ENCODE assay signal across 9 cellular contexts in genomic region chr13:77345150-77345780, GRCh38. TPM values are rescaled to one million over a fixed set of nuclear protein-coding genes. Genes with fewer than 3 reads are reported as not detected.
DNase-seq lines count a peak whose midpoint lies in the region; ATAC-seq, FAIRE-seq and TF ChIP-seq lines count a peak whose summit lies in the region.
"Had no signal": no experiment of that assay in that cellular context is flagged by ENCODE, and none has a peak within 500 bp of the region (broad histone marks: within the 10 kb centered on the region; RNA-seq: fewer than 3 reads in every experiment).

No MANE protein-coding gene starts in this region.

- H3K36me3 Mint-ChIP-seq in T-helper 17 cell (ENCODE audit: low read depth): no peaks in the 10 kb centered on the region

- peaks cover 7% of the 10 kb centered on the region for H3K4me1 Mint-ChIP-seq in T-helper 17 cell

- no peaks in the 10 kb centered on the region for H3K9me3 ChIP-seq in T-helper 17 cell (ENCODE audit: control insufficient read depth, low read length, poor library complexity, severe bottlenecking)

- no peaks in the 10 kb centered on the region for H3K27me3 Mint-ChIP-seq in T-helper 17 cell

- FAIRE-seq in frontal cortex (lab: Jason Lieb, UNC): no peak

- no peak for TF ChIP-seq POLR2A in lower leg skin (IDR thresholded peaks at IDR 0.05)

- H3K27ac Mint-ChIP-seq in T-helper 17 cell: peak overlapping the region; percentile 27

- no peak overlapping the region for H3K4me3 ChIP-seq in lower leg skin (ENCODE audit: low read depth, poor library complexity, severe bottlenecking)

- peak; percentile 54 for ATAC-seq in GM21381 (IDR thresholded peaks at IDR 0.05; ENCODE audit: unreplicated experiment)
- ATAC-seq in HG03558 (IDR thresholded peaks at IDR 0.05; ENCODE audit: extremely low read depth, unreplicated experiment): peak; percentile 55
- peak; percentile 44 for ATAC-seq in T-helper 17 cell

- peak; percentile 28 for DNase-seq in DMS53 treated with DMSO at 0.1 percent for 48 hours (lab: John Stamatoyannopoulos, UW; ENCODE audit: unreplicated experiment)
- no peak for DNase-seq in T-helper 17 cell
- DNase-seq in GM03348 (ENCODE audit: low spot score): no peak
- DNase-seq in lower leg skin (ENCODE audit: low spot score in 2 of 2): no peak
- DNase-seq in frontal cortex (ENCODE audit: low spot score in 2 of 2): no peak
- DNase-seq in ecto neural progenitor cell (ENCODE audit: low spot score): no peak
- DNase-seq: stimulated activated CD8-positive, alpha-beta memory T cell treated with anti-CD3 and anti-CD28 coated beads, Interleukin-4, amount 100 ng/mL, for 48 hours had no signal

- no peak for TF ChIP-seq CTCF in lower leg skin (IDR thresholded peaks at IDR 0.05)

- H3K4me3 Mint-ChIP-seq in T-helper 17 cell: peak overlapping the region; percentile 55

- intact Hi-C loops in lower leg skin (cut with DNase I; ENCODE audit: low total_unique reads): no loop called here

- WGBS in lower leg skin, 2 donors: 55 to 56% methylated on average over 2 of the region's 2 CpGs

RNA-seq across cellular contexts. Expression of gene MYCBP2, which starts 18.4 kb away (rescaled TPM):
- total RNA-seq in T-helper 17 cell (100 to 1,000 TPM; 146 to 160 TPM), lower leg skin (100 to 1,000 TPM; 189 to 242 (median 231) TPM), frontal cortex (198 TPM)
